In genomic region chr13:96958286-96958891, GRCh38 we compare ENCODE assay signal across 9 cellular contexts. TPM values are rescaled to one million over a fixed set of nuclear protein-coding genes. Genes with fewer than 3 reads are reported as not detected.
A peak's percentile ranks its signal among the peaks of the same experiment; 100 is the strongest.
DNase-seq lines count a peak whose midpoint lies in the region; ATAC-seq and TF ChIP-seq lines count a peak whose summit lies in the region.
"Had no signal": no experiment of that assay in that cellular context is flagged by ENCODE, and none has a peak within 500 bp of the region (broad histone marks: within the 10 kb centered on the region; RNA-seq: fewer than 3 reads in every experiment).

No MANE protein-coding gene starts in this region.

- H3K9me3 ChIP-seq in cardiac muscle cell (ENCODE audit: low read depth) (no peaks in the 10 kb centered on the region), Karpas-422 (ENCODE audit: low read length) (no peaks in the 10 kb centered on the region), RWPE2 (ENCODE audit: severe bottlenecking) (no peaks in the 10 kb centered on the region)

- H3K4me1 ChIP-seq in cardiac muscle cell (ENCODE audit: low read depth) (no peaks in the 10 kb centered on the region), Karpas-422 (ENCODE audit: low read length) (no peaks in the 10 kb centered on the region), RWPE2 (ENCODE audit: insufficient read depth, poor library complexity, severe bottlenecking) (no peaks in the 10 kb centered on the region)

- H3K9me2 ChIP-seq in Karpas-422 (replicated peaks; ENCODE audit: insufficient read depth, low read length): no peaks in the 10 kb centered on the region

- no peak overlapping the region for H2AFZ ChIP-seq in Karpas-422 (ENCODE audit: low read length)

- TF ChIP-seq CTCF in cardiac muscle cell (IDR thresholded peaks at IDR 0.05; ENCODE audit: low read depth, low read length) (peak; percentile 86), RWPE2 (IDR thresholded peaks at IDR 0.05; ENCODE audit: poor library complexity, severe bottlenecking) (peak; percentile 80)

- H3K4me3 ChIP-seq in cardiac muscle cell (no peak overlapping the region), Karpas-422 (ENCODE audit: low read length) (no peak overlapping the region), RWPE2 (ENCODE audit: severe bottlenecking) (no peak overlapping the region), skeletal muscle cell (ENCODE audit: low read depth, low read length) (no peak overlapping the region)

- DNase-seq in cardiac muscle cell (ENCODE audit: low read depth in 1 of 2, low spot score in 1 of 2): peak; percentile 46 to 71
- no peak for DNase-seq in Right ventricle myocardium superior
- peak; percentile 79 for DNase-seq in Karpas-422
- DNase-seq in RWPE2 (ENCODE audit: low spot score): no peak
- peak; percentile 23 for DNase-seq in fibroblast of peridontal ligament (ENCODE audit: extremely low read depth)
- peak; percentile 0 for DNase-seq in skeletal muscle cell (ENCODE audit: low read depth)
- DNase-seq in activated CD4-positive, alpha-beta T cell treated with anti-CD3 and anti-CD28 coated beads, Interleukin-2, amount 50 U/mL, for 1 hour: no peak
- DNase-seq: activated naive CD8-positive, alpha-beta T cell treated with anti-CD3 and anti-CD28 coated beads, Interleukin-2, amount 10 ng/mL, durations not matched to agents 7 days and 5 days had no signal

- H3K4me2 ChIP-seq in Karpas-422 (ENCODE audit: low read depth, low read length, poor library complexity, severe bottlenecking): no peak overlapping the region

- intact Hi-C loops in Right ventricle myocardium superior (cut with DNase I): no loop called here

- H3K27me3 ChIP-seq in cardiac muscle cell (no peaks in the 10 kb centered on the region), Karpas-422 (ENCODE audit: low read length) (no peaks in the 10 kb centered on the region), RWPE2 (ENCODE audit: insufficient read depth, poor library complexity, severe bottlenecking) (no peaks in the 10 kb centered on the region)

- H3K36me3 ChIP-seq in cardiac muscle cell: no peaks in the 10 kb centered on the region
- no peaks in the 10 kb centered on the region for H3K36me3 ChIP-seq in Karpas-422 (ENCODE audit: insufficient read depth, low read length)
- no peaks in the 10 kb centered on the region for H3K36me3 ChIP-seq in RWPE2 (ENCODE audit: low read depth)

- no peaks in the 10 kb centered on the region for H4K20me1 ChIP-seq in Karpas-422 (ENCODE audit: insufficient read depth, low read depth, low read length)

- H3K79me2 ChIP-seq in Karpas-422 (ENCODE audit: low read length): no peaks in the 10 kb centered on the region

- H3K27ac ChIP-seq in cardiac muscle cell (no peak overlapping the region), Karpas-422 (ENCODE audit: low read length) (no peak overlapping the region), RWPE2 (ENCODE audit: poor library complexity, severe bottlenecking) (no peak overlapping the region)

- no peak for ATAC-seq in Right ventricle myocardium superior (ENCODE audit: poor library complexity)
- ATAC-seq in RWPE2 (ENCODE audit: low read depth): peak; percentile 46; the same call in 1 of the 3 replicates
- ATAC-seq in HG03135 (IDR thresholded peaks at IDR 0.05; ENCODE audit: unreplicated experiment): no peak

- no peak overlapping the region for H3K9ac ChIP-seq in Karpas-422 (ENCODE audit: low read length)

RNA-seq across cellular contexts. Expression of gene OXGR1, which starts 35.9 kb away (rescaled TPM):
- total RNA-seq in cardiac muscle cell (not detected in 2 replicates), Right ventricle myocardium superior (not detected)
- polyA plus RNA-seq in cardiac muscle cell: not detected in 2 replicates
- total RNA-seq in Karpas-422 (2014; rRNA removed; shearing (Covaris generic); ENCODE audit: low replicate concordance): not detected in 2 replicates
- total RNA-seq: activated naive CD8-positive, alpha-beta T cell treated with anti-CD3 and anti-CD28 coated beads, Interleukin-2, amount 10 ng/mL, durations not matched to agents 7 days and 5 days had no signal

Comparison
In these comparisons a context has a peak if more than half of its experiments do, and no peak if none do; other contexts are left out.
1. DNase-seq: peak in cardiac muscle cell (2 of 2), Karpas-422 (single experiment), fibroblast of peridontal ligament (single experiment) and skeletal muscle cell (single experiment); none in Right ventricle myocardium superior (single experiment), RWPE2 (single experiment) and activated CD4-positive, alpha-beta T cell treated with anti-CD3 and anti-CD28 coated beads, Interleukin-2, amount 50 U/mL, for 1 hour (single experiment).